In genomic region chr6:111230351-111231077, GRCh38 we compare ENCODE assay signal across 11 cellular contexts.
DNase-seq lines count a peak whose midpoint lies in the region; ATAC-seq and TF ChIP-seq lines count a peak whose summit lies in the region.
"Had no signal": no experiment of that assay in that cellular context is flagged by ENCODE, and none has a peak within 500 bp of the region (broad histone marks: within the 10 kb centered on the region; RNA-seq: fewer than 3 reads in every experiment).

No MANE protein-coding gene starts in this region.

- CTCF ChIA-PET in A673 (lab: Charles Lee), result no interaction called here

- H3K9me3 ChIP-seq in SK-N-MC (ENCODE audit: low read depth, low read length) (no peaks in the 10 kb centered on the region), A673 (ENCODE audit: low read depth, low read length, poor library complexity, severe bottlenecking) (no peaks in the 10 kb centered on the region)
- H3K9me3 ChIP-seq: spleen had no signal

- H3K9ac ChIP-seq in SK-N-MC (ENCODE audit: insufficient read length), result peak overlapping the region; percentile 76

- H3K36me3 ChIP-seq in SK-N-MC (ENCODE audit: insufficient read depth, low read length) (no peaks in the 10 kb centered on the region), A673 (ENCODE audit: insufficient read depth, low read length, poor library complexity, severe bottlenecking) (no peaks in the 10 kb centered on the region)
- H3K36me3 ChIP-seq: spleen had no signal

- H3K27me3 ChIP-seq in A673 (replicated peaks; ENCODE audit: insufficient read depth, low read depth, low read length, poor library complexity), result no peaks in the 10 kb centered on the region
- H3K27me3 ChIP-seq: spleen had no signal

- no TSS peak for BruUV-seq in A673 (replicated peaks; lab: Mats Ljungman, UMichigan)

- TF ChIP-seq CTCF in A673 (conservative IDR thresholded peaks at IDR 0.05; ENCODE audit: low read depth, low read length), result no peak

- no peaks in the 10 kb centered on the region for H3K4me1 ChIP-seq in A673 (ENCODE audit: insufficient read depth, low read length, poor library complexity, severe bottlenecking)
- H3K4me1 ChIP-seq: spleen had no signal

- H3K27ac ChIP-seq in SK-N-MC (peak overlapping the region; percentile 98), A673 (ENCODE audit: low read depth, low read length, poor library complexity, severe bottlenecking) (no peak overlapping the region)
- H3K27ac ChIP-seq: spleen had no signal

- POLR2A ChIA-PET in A673 (lab: Charles Lee; ENCODE audit: low non-redundant PET), result interaction anchor here (0.7 kb wide), 2 partner anchors 56 to 800 kb away, joined by 3 read pairs; no protein-coding TSS in a partner anchor

- intact Hi-C loops in A673 (cut with micrococcal nuclease; ENCODE audit: unreplicated experiment), result no loop called here

- DNase-seq in GM04504 (ENCODE audit: low read depth) (peak; percentile 23), SK-N-MC (ENCODE audit: low read depth, low spot score) (peak; percentile 79), fibroblast of the conjunctiva (ENCODE audit: low read depth) (peak; percentile 71), renal cortical epithelial cell (ENCODE audit: low read depth) (peak; percentile 87), HUDEP-2 (lab: John Stamatoyannopoulos, UW; ENCODE audit: unreplicated experiment in 76 of 76) (no peak), A673 (ENCODE audit: low spot score) (no peak)
- DNase-seq in activated CD4-positive, alpha-beta T cell treated with anti-CD3 and anti-CD28 coated beads for 1 hour, result no peak
- DNase-seq: NCI-H446 treated with DMSO at 0.1 percent for 48 hours; spleen; stimulated activated CD8-positive, alpha-beta memory T cell treated with anti-CD3 and anti-CD28 coated beads, Interleukin-4, amount 100 ng/mL, for 48 hours had no signal

- peak overlapping the region; percentile 65 for H3K4me3 ChIP-seq in SK-N-MC
- H3K4me3 ChIP-seq in A673 (ENCODE audit: low read depth, low read length, poor library complexity, severe bottlenecking), result no peak overlapping the region
- H3K4me3 ChIP-seq: spleen had no signal

- no peak for ATAC-seq in HG02884 (IDR thresholded peaks at IDR 0.05; ENCODE audit: unreplicated experiment)

Comparison
In these comparisons a context has a peak if more than half of its experiments do, and no peak if none do; other contexts are left out.
1. DNase-seq: peak in GM04504 (single experiment), SK-N-MC (single experiment), fibroblast of the conjunctiva (single experiment) and renal cortical epithelial cell (single experiment); none in HUDEP-2 (0 of 76), A673 (single experiment) and activated CD4-positive, alpha-beta T cell treated with anti-CD3 and anti-CD28 coated beads for 1 hour (single experiment).